ENCODE assay signal across 8 cellular contexts in genomic region chr16:27318399-27319256, GRCh38. TPM values are rescaled to one million over a fixed set of nuclear protein-coding genes. Genes with fewer than 3 reads are reported as not detected.
DNase-seq lines count a peak whose midpoint lies in the region; ATAC-seq lines count a peak whose summit lies in the region.

No MANE protein-coding gene starts in this region.

- H3K27me3 ChIP-seq in BLaER1 treated with 17β-estradiol and CSF1 and Interleukin-3, amounts not matched to agents 10 nM and 100 nM = peaks cover 0 to 10% (median 0%) of the 10 kb centered on the region in 11 experiments; a peak in 4 of 22 replicates

- H3K27me3 Mint-ChIP-seq in IgD-negative memory B cell = peaks cover 2% of the 10 kb centered on the region

- peak overlapping the region in 6 of 10 experiments; percentile 16 to 94 (median 34); a peak in 7 of 20 replicates for H3K4me3 ChIP-seq in BLaER1 treated with 17β-estradiol and CSF1 and Interleukin-3, amounts not matched to agents 10 nM and 100 nM
- no peak overlapping the region for H3K4me3 ChIP-seq in skin epidermis

- intact Hi-C loops in Right ventricle myocardium superior (cut with DNase I) = no loop called here

- no peaks in the 10 kb centered on the region for H3K9me3 ChIP-seq in BLaER1 treated with 17β-estradiol and CSF1 and Interleukin-3, amounts not matched to agents 10 nM and 100 nM (replicated peaks in 1 of 11)

- no peaks in the 10 kb centered on the region for H3K36me3 Mint-ChIP-seq in IgD-negative memory B cell

- peaks cover 34 to 53% (median 44%) of the 10 kb centered on the region in 3 donors for H3K4me1 Mint-ChIP-seq in IgD-negative memory B cell

- DNase-seq in activated T-cell treated with anti-CD3 and anti-CD28 coated beads, Interleukin-2, amount 50 U/mL, for 1 hour = peak; percentile 72
- peak; percentile 78 for DNase-seq in Right ventricle myocardium superior
- no peak for DNase-seq in left lobe of liver (ENCODE audit: low spot score)

- peaks cover 33 to 94% (median 87%) of the 10 kb centered on the region in 10 experiments for H3K4me1 ChIP-seq in BLaER1 treated with 17β-estradiol and CSF1 and Interleukin-3, amounts not matched to agents 10 nM and 100 nM

- peak overlapping the region; percentile 3 to 79 (median 7) for H3K27ac Mint-ChIP-seq in IgD-negative memory B cell

- peak overlapping the region; percentile 67 to 96 (median 82) for H3K4me3 Mint-ChIP-seq in IgD-negative memory B cell

- H4K20me1 ChIP-seq in BLaER1 treated with 17β-estradiol and CSF1 and Interleukin-3, amounts not matched to agents 10 nM and 100 nM = peaks cover 0 to 60% (median 27%) of the 10 kb centered on the region in 11 experiments; a peak in 11 of 22 replicates

- peak overlapping the region; percentile 49 to 98 (median 72); a peak in 21 of 22 replicates for H3K27ac ChIP-seq in BLaER1 treated with 17β-estradiol and CSF1 and Interleukin-3, amounts not matched to agents 10 nM and 100 nM
- H3K27ac ChIP-seq in skin epidermis = peak overlapping the region in 20 of 21 experiments; percentile 22 to 100 (median 99)

- H3K36me3 ChIP-seq in BLaER1 treated with 17β-estradiol and CSF1 and Interleukin-3, amounts not matched to agents 10 nM and 100 nM = peaks cover 0 to 46% (median 0%) of the 10 kb centered on the region in 11 experiments; a peak in 5 of 22 replicates

- H3K9ac ChIP-seq in BLaER1 treated with 17β-estradiol and CSF1 and Interleukin-3, amounts not matched to agents 10 nM and 100 nM = peak overlapping the region; percentile 39 to 98 (median 65); a peak in 20 of 22 replicates

- no peaks in the 10 kb centered on the region for H3K9me3 Mint-ChIP-seq in IgD-negative memory B cell

- ATAC-seq in Right ventricle myocardium superior (ENCODE audit: poor library complexity) (peak; percentile 38), GM18873 (IDR thresholded peaks at IDR 0.05; ENCODE audit: low FRiP score, unreplicated experiment) (no peak), left lobe of liver (no peak), GM19035 (IDR thresholded peaks at IDR 0.05; ENCODE audit: unreplicated experiment) (no peak)

- H3K4me2 ChIP-seq in BLaER1 treated with 17β-estradiol and CSF1 and Interleukin-3, amounts not matched to agents 10 nM and 100 nM = peak overlapping the region; percentile 65 to 97 (median 94)

RNA-seq across cellular contexts. Expression of gene IL4R, which starts 4.9 kb away (rescaled TPM):
- 69.6 TPM for polyA plus RNA-seq in IgD-negative memory B cell
- total RNA-seq in Right ventricle myocardium superior (8.2 TPM), left lobe of liver (51.4 TPM)

RNA-seq across cellular contexts. Expression of gene NSMCE1, which starts 50.1 kb away (rescaled TPM):
- 78.1 TPM for polyA plus RNA-seq in IgD-negative memory B cell
- total RNA-seq in Right ventricle myocardium superior (36.0 TPM), left lobe of liver (27.9 TPM)

Comparison
In these comparisons a context has a peak if more than half of its experiments do, and no peak if none do; other contexts are left out.
1. H3K4me3 ChIP-seq: peak in BLaER1 treated with 17β-estradiol and CSF1 and Interleukin-3, amounts not matched to agents 10 nM and 100 nM (6 of 10); none in skin epidermis (0 of 7).